ENCODE assay signal across 8 cellular contexts in genomic region chr20:64062596-64063388, GRCh38. TPM values are rescaled to one million over a fixed set of nuclear protein-coding genes. Genes with fewer than 3 reads are reported as not detected.
DNase-seq lines count a peak whose midpoint lies in the region; ATAC-seq and TF ChIP-seq lines count a peak whose summit lies in the region.

Gene TCEA2, plus strand, starts transcription at chr20:64063198. Its CDS starts 115 bp downstream, at chr20:64063313.

- peak within 1 kb of the TSS; percentile 80 for H3K27ac ChIP-seq in AG04450 (ENCODE audit: low read depth, low read length)

- CTCF ChIA-PET in AG04450 (lab: Charles Lee): interaction anchor here (0.7 to 1.3 kb wide), 2 partner anchors 24 to 82 kb away, joined by 3 to 6 read pairs; partner anchors contain the start of gene PRPF6

- DNase-seq in AG04450 (ENCODE audit: low read depth, low spot score): peak; percentile 78
- DNase-seq in NCI-H446 treated with DMSO at 0.1 percent for 48 hours (lab: John Stamatoyannopoulos, UW): peak; percentile 89
- peak; percentile 92 for DNase-seq in activated CD4-positive, alpha-beta T cell treated with anti-CD3 and anti-CD28 coated beads for 1 hour
- peak; percentile 32 to 79 for DNase-seq in cerebellar nuclear complex (lab: John Stamatoyannopoulos, UW)
- peak; percentile 67 for DNase-seq in kidney epithelial cell (ENCODE audit: low read depth)
- peak; percentile 98 for DNase-seq in stimulated activated CD4-positive, alpha-beta T cell treated with anti-CD3 and anti-CD28 coated beads, Interleukin-15, amount 100 ng/mL, for 24 hours

- no peaks in the 10 kb centered on the region; the same call in 1 of the 2 replicates for H3K9me3 ChIP-seq in AG04450 (ENCODE audit: control insufficient read depth, insufficient read depth, low read length)

- H3K36me3 ChIP-seq in kidney epithelial cell (ENCODE audit: control insufficient read depth, insufficient read depth, low read length): no peaks in the 10 kb centered on the region

- no peaks in the 10 kb centered on the region for H3K27me3 ChIP-seq in AG04450 (ENCODE audit: control insufficient read depth, insufficient read depth, low read length)
- H3K27me3 ChIP-seq in kidney epithelial cell (ENCODE audit: control insufficient read depth, insufficient read depth, low read length): no peaks in the 10 kb centered on the region

- ATAC-seq in GM19025 (IDR thresholded peaks at IDR 0.05; ENCODE audit: low read depth, unreplicated experiment) (peak; percentile 85), HG03354 (IDR thresholded peaks at IDR 0.05; ENCODE audit: poor library complexity, severe bottlenecking, unreplicated experiment) (peak; percentile 81)

- TF ChIP-seq CTCF in AG04450 (IDR thresholded peaks at IDR 0.05; ENCODE audit: low read depth, low read length) (no peak), kidney epithelial cell (IDR thresholded peaks at IDR 0.05; ENCODE audit: insufficient read depth, low read length, poor library complexity, severe bottlenecking) (no peak)

- peak within 1 kb of the TSS; percentile 88 for H3K4me3 ChIP-seq in AG04450 (ENCODE audit: low read depth, low read length)
- peak within 1 kb of the TSS; percentile 89 for H3K4me3 ChIP-seq in kidney epithelial cell (ENCODE audit: low read depth, low read length)

- POLR2A ChIA-PET in AG04450 (lab: Yijun Ruan, JAX): interaction anchor here (0.6 to 1.0 kb wide), 5 partner anchors 12 to 791 kb away, joined by 3 to 6 read pairs (median 4); partner anchors contain the start of gene TPD52L2

RNA-seq across cellular contexts. Expression of gene TCEA2, which starts in this region (rescaled TPM):
- polyA plus RNA-seq in AG04450 (2011; rRNA removed): 12.8 and 18.0 TPM in 2 replicates
- polyA minus RNA-seq in AG04450 (2011; rRNA and poly(A)+ RNA removed): 11.7 and 19.6 TPM in 2 replicates
- 23.9 and 24.4 TPM in 2 replicates for total RNA-seq in kidney epithelial cell

Comparison
In these comparisons a context has a peak if more than half of its experiments do, and no peak if none do; other contexts are left out.
1. Peak in every context shown above with its lines: DNase-seq, ATAC-seq, H3K4me3 ChIP-seq and H3K27ac ChIP-seq.